In the genomic region with DNA sequence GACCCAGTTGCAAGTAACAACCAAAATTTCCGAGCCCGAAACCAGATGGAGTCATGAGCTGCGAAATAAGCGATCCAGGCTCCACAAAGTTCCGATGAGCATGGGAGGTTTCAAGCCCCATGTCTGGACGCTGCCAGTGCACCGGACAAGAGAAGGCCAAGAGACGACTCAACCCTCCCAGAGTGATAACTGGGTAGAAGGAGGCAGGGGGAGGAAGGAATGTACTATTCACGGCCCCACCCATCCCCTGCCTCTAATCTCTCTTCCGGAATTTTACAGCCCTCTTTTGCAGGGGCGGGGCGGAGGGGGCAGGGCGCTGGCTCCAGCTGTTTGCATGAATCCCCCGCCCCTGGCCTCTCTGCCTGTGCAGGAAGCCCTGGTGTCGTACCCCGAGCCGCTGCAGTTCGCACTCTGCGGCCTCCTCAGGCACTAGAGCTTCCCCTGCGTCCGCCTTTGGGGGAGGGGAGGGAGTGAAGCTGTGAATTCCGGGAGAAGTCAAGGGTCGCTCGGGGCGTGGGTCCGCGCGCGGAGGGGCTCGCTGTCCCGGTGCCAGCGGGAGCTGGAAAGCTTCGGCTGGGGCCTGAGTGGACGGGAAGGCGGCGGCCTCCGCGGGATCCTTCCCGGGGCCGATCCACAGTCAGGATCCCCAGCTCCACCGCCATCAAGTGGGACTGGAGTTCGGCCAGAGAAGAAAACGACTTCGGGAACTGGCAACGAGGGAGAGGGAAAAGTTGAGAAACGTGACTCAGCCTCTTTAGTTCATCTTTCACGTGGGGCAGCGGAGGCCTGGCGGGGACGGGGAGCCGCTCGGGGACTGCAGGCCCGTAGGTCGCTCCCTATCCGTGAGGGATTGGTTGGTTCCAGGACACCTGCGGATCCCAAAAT, we compare ENCODE assay signal across 8 cellular contexts. TPM values are rescaled to one million over a fixed set of nuclear protein-coding genes. Genes with fewer than 3 reads are reported as not detected.
DNase-seq lines count a peak whose midpoint lies in the region; ATAC-seq, FAIRE-seq and TF ChIP-seq lines count a peak whose summit lies in the region.

No MANE protein-coding gene starts in this region.

- peaks cover 27% of the 10 kb centered on the region for H3K79me2 ChIP-seq in GM12878 (ENCODE audit: control insufficient read depth, insufficient read depth, low read length)

- in situ Hi-C loops in GM12878 (cut with MboI), result no loop called here

- no peaks in the 10 kb centered on the region for H3K9me3 ChIP-seq in AG04450 (ENCODE audit: control insufficient read depth, insufficient read depth, low read length)
- H3K9me3 ChIP-seq in GM12878 (replicated peaks; ENCODE audit: control insufficient read depth, insufficient read depth, low read length), result no peaks in the 10 kb centered on the region
- no peaks in the 10 kb centered on the region for H3K9me3 ChIP-seq in iPS-20b (ENCODE audit: insufficient read depth, low read depth, low read length)
- no peaks in the 10 kb centered on the region for H3K9me3 ChIP-seq in small intestine (ENCODE audit: control insufficient read depth, low read depth)

- H3K4me1 ChIP-seq in GM12878 (ENCODE audit: control insufficient read depth, insufficient read depth, low read length) (peaks cover 38% of the 10 kb centered on the region), iPS-20b (ENCODE audit: insufficient read depth, low read length) (peaks cover 14% of the 10 kb centered on the region; the same call in 1 of the 2 replicates), small intestine (ENCODE audit: control insufficient read depth in 2 of 2, insufficient read depth in 1 of 2, low read depth in 1 of 2, low read length in 1 of 2) (peaks cover 5 to 8% of the 10 kb centered on the region in 2 donors)

- intact Hi-C loops in GM12878 (cut with micrococcal nuclease; ENCODE audit: unreplicated experiment), result loop anchor here (1.0 kb wide), 1 partner anchor 12 kb away; no protein-coding TSS in a partner anchor

- ATAC-seq in HG03460 (IDR thresholded peaks at IDR 0.05; ENCODE audit: unreplicated experiment) (peak; percentile 65), GM12878 (peak; percentile 85), GM18873 (IDR thresholded peaks at IDR 0.05; ENCODE audit: low FRiP score, unreplicated experiment) (no peak)

- 0 out of 4 replicates have a peak, but pooled peaks of 1 of the 2 experiments have one; percentile 25 for TF ChIP-seq EP300 in GM12878 (IDR thresholded peaks at IDR 0.05; ENCODE audit: borderline replicate concordance in 1 of 2, control insufficient read depth in 1 of 2, low read depth in 2 of 2, low read length in 2 of 2)

- peak overlapping the region; percentile 83 for H3K9ac ChIP-seq in GM12878 (ENCODE audit: control insufficient read depth, insufficient read depth, low read length)
- peak overlapping the region; percentile 91 for H3K9ac ChIP-seq in iPS-20b (ENCODE audit: low read depth, low read length)

- RAD21 ChIA-PET in GM12878 (lab: Charles Lee; ENCODE audit: unreplicated experiment), result interaction anchor here (0.8 to 8.9 kb wide), 14 partner anchors 10 to 85 kb away, joined by 3 to 163 read pairs (median 4); no protein-coding TSS in a partner anchor

- peak overlapping the region; percentile 98 for H3K27ac ChIP-seq in AG04450 (ENCODE audit: low read depth, low read length)
- peak overlapping the region; percentile 94 for H3K27ac ChIP-seq in GM12878 (ENCODE audit: control insufficient read depth, insufficient read depth)
- peak overlapping the region; percentile 85 for H3K27ac ChIP-seq in iPS-20b (ENCODE audit: low read length)
- H3K27ac ChIP-seq in small intestine (ENCODE audit: low read depth in 1 of 2, low read length in 1 of 2), result peak overlapping the region; percentile 94 to 95

- FAIRE-seq in GM12878 (lab: Jason Lieb, UNC), result peak; percentile 59
- no peak for FAIRE-seq in small intestine (lab: Jason Lieb, UNC)

- H2AFZ ChIP-seq in GM12878 (ENCODE audit: control insufficient read depth, low read depth, low read length), result peak overlapping the region; percentile 31

- DNase-seq in AG04450 (ENCODE audit: low read depth, low spot score) (peak; percentile 48), T-helper 9 cell (peak; percentile 65), GM12878 (ENCODE audit: low read depth, low spot score) (peak; percentile 75), small intestine (peak; percentile 96)

- SMC1A ChIA-PET in GM12878 (lab: Charles Lee; ENCODE audit: uncharacterized antibody, unreplicated experiment), result interaction anchor here (0.6 to 9.1 kb wide), 15 partner anchors 9 to 125 kb away, joined by 3 to 315 read pairs (median 7); no protein-coding TSS in a partner anchor

- peak overlapping the region; percentile 82 for H3K4me2 ChIP-seq in GM12878 (ENCODE audit: control insufficient read depth, insufficient read depth)

- no peak for TF ChIP-seq CTCF in AG04450 (IDR thresholded peaks at IDR 0.05; ENCODE audit: low read depth, low read length)
- no peak for TF ChIP-seq CTCF in GM12878 (IDR thresholded peaks at IDR 0.05 in 2 of 3, conservative IDR thresholded peaks at IDR 0.05 in 1 of 3; ENCODE audit: control insufficient read depth in 2 of 3, extremely low read depth in 1 of 3, insufficient read depth in 1 of 3, low read depth in 3 of 3, low read length in 3 of 3)

- H3K4me3 ChIP-seq in AG04450 (ENCODE audit: low read depth, low read length), result peak overlapping the region; percentile 45
- H3K4me3 ChIP-seq in GM12878, result peak overlapping the region; percentile 78
- H3K4me3 ChIP-seq in iPS-20b (ENCODE audit: low read length), result peak overlapping the region; percentile 79
- H3K4me3 ChIP-seq in small intestine (ENCODE audit: low read depth in 1 of 2, low read length in 2 of 2), result peak overlapping the region; percentile 8 to 52

- TSS peak; percentile 93 for BruUV-seq in GM12878 (replicated peaks; lab: Mats Ljungman, UMichigan)

- no peaks in the 10 kb centered on the region for H3K36me3 ChIP-seq in GM12878 (ENCODE audit: control insufficient read depth in 2 of 2, insufficient read depth in 2 of 2, low read length in 1 of 2)
- no peaks in the 10 kb centered on the region for H3K36me3 ChIP-seq in iPS-20b (ENCODE audit: insufficient read depth, low read depth, low read length)
- H3K36me3 ChIP-seq in small intestine (ENCODE audit: control insufficient read depth in 2 of 2, insufficient read depth in 2 of 2, low read length in 2 of 2), result no peaks in the 10 kb centered on the region

- CTCF ChIA-PET in AG04450 (lab: Charles Lee) (interaction anchor here (1.4 to 1.8 kb wide), 2 partner anchors 10 to 19 kb away, joined by 4 to 8 read pairs; no protein-coding TSS in a partner anchor), GM12878 (lab: Yijun Ruan, JAX) (interaction anchor here (0.6 to 15.0 kb wide), 14 partner anchors 9 to 395 kb away, joined by 3 to 565 read pairs (median 4); no protein-coding TSS in a partner anchor)

- H3K27me3 ChIP-seq in AG04450 (ENCODE audit: control insufficient read depth, insufficient read depth, low read length) (no peaks in the 10 kb centered on the region), GM12878 (replicated peaks in 1 of 2; ENCODE audit: control insufficient read depth in 2 of 2, insufficient read depth in 2 of 2, low read length in 1 of 2) (no peaks in the 10 kb centered on the region), iPS-20b (ENCODE audit: insufficient read depth, low read length) (peaks cover 8% of the 10 kb centered on the region; the same call in 1 of the 2 replicates), small intestine (ENCODE audit: control insufficient read depth in 2 of 2, insufficient read depth in 2 of 2, low read length in 2 of 2) (no peaks in the 10 kb centered on the region)

- WGBS in GM12878 (ENCODE audit: insufficient coverage, insufficient replicate concordance, low lambda C conversion rate, missing lambda C conversion rate), result 5% methylated on average over 51 of the region's 56 CpGs
- WGBS in small intestine, 3 donors, result 3 to 6% (median 5%) methylated on average over 51 to 56 of the region's 56 CpGs

- POLR2A ChIA-PET in AG04450 (lab: Yijun Ruan, JAX) (interaction anchor here (0.6 to 2.8 kb wide), 7 partner anchors 9 to 1128 kb away, joined by 3 to 38 read pairs (median 3); no protein-coding TSS in a partner anchor), GM12878 (lab: Charles Lee) (interaction anchor here (1.0 to 5.4 kb wide), 9 partner anchors 10 to 128 kb away, joined by 3 to 153 read pairs (median 9); a partner anchor contains a TSS)

- TF ChIP-seq RAD21 in GM12878 (IDR thresholded peaks at IDR 0.05; ENCODE audit: insufficient read depth, low read depth, low read length), result no peak; the same call in 1 of the 2 replicates

- no peaks in the 10 kb centered on the region for H4K20me1 ChIP-seq in GM12878 (ENCODE audit: control insufficient read depth, insufficient read depth)

- peak; percentile 98 for TF ChIP-seq POLR2A in GM19193 (IDR thresholded peaks at IDR 0.05; ENCODE audit: extremely low read depth, insufficient read depth, insufficient read length)
- peak; percentile 99 for TF ChIP-seq POLR2A in GM12878 (IDR thresholded peaks at IDR 0.05; ENCODE audit: low read depth, low read length)

TF ChIP-seq in GM12878, 131 proteins besides CTCF, POLR2A, EP300 and RAD21 (continues in another document):
- TF ChIP-seq NR2F1 (conservative IDR thresholded peaks at IDR 0.05), result peak; percentile 68
- peak; percentile 75 for TF ChIP-seq MXI1 (IDR thresholded peaks at IDR 0.05; ENCODE audit: low read depth, low read length)
- no peak for TF ChIP-seq MTA3 (IDR thresholded peaks at IDR 0.05; ENCODE audit: borderline replicate concordance, low read length)
- no peak for TF ChIP-seq SREBF1 (IDR thresholded peaks at IDR 0.05; ENCODE audit: low read length)
- 0 out of 4 replicates have a peak, but pooled peaks of 1 of the 2 experiments have one; percentile 55 for TF ChIP-seq SRF (IDR thresholded peaks at IDR 0.05; ENCODE audit: low read depth in 2 of 2, low read length in 2 of 2)

RNA-seq across cellular contexts. Expression of a gene that starts 6.3 kb away (rescaled TPM):
- polyA plus RNA-seq in AG04450 (2011; rRNA removed) (536 and 658 TPM in 2 replicates), GM12878 (2011; rRNA removed) (909 and 1,265 TPM in 2 replicates), GM12878 (2014; fragmentation: Illumina TruSeq; extraction: Trizol) (547 and 710 TPM in 2 replicates), GM12878 (2014; fragmentation: Nextera tagmentation; extraction: Ambion mirVana) (100 to 1,000 TPM; 268 to 424 TPM), GM12878 (2014; rRNA removed) (180 and 224 TPM in 2 replicates), GM12878 (2016; fragmentation: Nextera tagmentation; extraction: Ambion mirVana) (100 to 1,000 TPM; 232 to 423 TPM), small intestine (100 to 1,000 TPM; 115 to 129 (median 120) TPM)
- polyA minus RNA-seq in AG04450 (2011; rRNA and poly(A)+ RNA removed), result 502 and 608 TPM in 2 replicates
- total RNA-seq in GM12878 (2013; cell fraction: nucleolus; rRNA removed), result 309 and 320 TPM in 2 replicates
- total RNA-seq in GM12878 (2014; rRNA removed) (334 and 416 TPM in 2 replicates), GM12878 (2014; rRNA removed; fragmentation: Illumina TruSeq; extraction: Trizol) (390 and 401 TPM in 2 replicates), GM12878 (2021) (348 and 360 TPM in 2 replicates)
- 133 TPM for polyA plus RNA-seq in GM12878 (2011; ENCODE audit: low read depth)
- polyA plus RNA-seq in GM12878 (2011; cell fraction: cytosol; rRNA removed), result 152 and 181 TPM in 2 replicates
- polyA plus RNA-seq in GM12878 (2011; cell fraction: nucleus; rRNA removed), result 120 and 153 TPM in 2 replicates
- polyA plus RNA-seq in GM12878 (2012), result 252 and 315 TPM in 2 replicates
- polyA minus RNA-seq in GM12878 (2011; rRNA and poly(A)+ RNA removed), result 326 and 414 TPM in 2 replicates
- polyA minus RNA-seq in GM12878 (2011; cell fraction: cytosol; rRNA and poly(A)+ RNA removed), result 268 and 284 TPM in 2 replicates
- 63.8 and 72.4 TPM in 2 replicates for polyA minus RNA-seq in GM12878 (2011; cell fraction: nucleus; rRNA and poly(A)+ RNA removed)
